ENCODE assay signal across 1 cellular context in the genomic region with DNA sequence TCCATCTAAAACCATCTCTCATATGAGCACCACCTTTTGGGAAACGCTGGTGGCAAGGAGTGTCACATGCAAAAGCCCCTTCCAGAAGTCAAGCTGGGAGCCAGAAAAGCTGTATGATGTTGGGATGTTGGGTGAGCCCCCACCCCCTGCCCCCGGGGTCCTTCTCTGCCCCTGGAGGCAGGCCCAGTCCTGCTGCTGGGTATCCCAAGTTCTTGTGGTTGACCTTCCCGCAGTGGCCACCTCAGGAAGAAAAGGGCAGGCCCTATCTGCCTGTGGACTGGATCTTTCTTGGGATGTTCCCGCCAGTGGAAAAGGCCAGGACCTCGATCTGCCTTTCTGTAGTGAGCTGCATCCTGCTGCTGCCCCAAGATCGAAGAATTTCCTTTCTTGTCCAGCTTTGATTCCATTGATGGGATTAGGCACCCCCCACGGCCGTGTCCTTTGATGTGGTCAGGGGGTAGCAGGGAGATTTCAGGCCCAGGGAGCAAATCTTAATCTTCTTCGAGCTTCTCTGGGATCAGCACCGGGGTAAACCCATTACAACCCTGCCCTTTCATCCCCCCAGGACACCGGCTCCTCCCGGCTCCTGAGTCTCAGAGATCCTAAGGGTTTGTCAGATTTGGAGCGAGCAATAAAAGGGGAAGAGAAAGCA.
TF ChIP-seq lines count a peak whose summit lies in the region.

No MANE protein-coding gene starts in this region.

TF ChIP-seq in GM23338, 12 proteins besides CTCF, POLR2A, EP300 and RAD21 (continued from another document):
- TF ChIP-seq REST (IDR thresholded peaks at IDR 0.05; ENCODE audit: unreplicated experiment) = no peak
TF ChIP-seq in GM23338: peak in this region for 0.
